8 cellular contexts compared by ENCODE assay signal in genomic region chr3:51390600-51391074, GRCh38. TPM values are rescaled to one million over a fixed set of nuclear protein-coding genes. Genes with fewer than 3 reads are reported as not detected.
DNase-seq lines count a peak whose midpoint lies in the region; ATAC-seq and TF ChIP-seq lines count a peak whose summit lies in the region.

No MANE protein-coding gene starts in this region.

- no peak for TF ChIP-seq CTCF in thoracic aorta (IDR thresholded peaks at IDR 0.05)
- peak in 1 of 3 donors; percentile 10 for TF ChIP-seq CTCF in lower leg skin (IDR thresholded peaks at IDR 0.05)

- peaks cover 64% of the 10 kb centered on the region for H3K36me3 Mint-ChIP-seq in activated CD8-positive, alpha-beta T cell treated with anti-CD3 and anti-CD28 coated beads, Interleukin-2, amount 10 ng/mL, durations not matched to agents 7 days and 5 days (ENCODE audit: low read depth)
- peaks cover 5 to 35% (median 16%) of the 10 kb centered on the region in 3 donors for H3K36me3 Mint-ChIP-seq in immature natural killer cell

- no peaks in the 10 kb centered on the region for H3K9me3 ChIP-seq in thoracic aorta

- intact Hi-C loops in lower leg skin (cut with DNase I; ENCODE audit: low total_unique reads), result loop anchor here (10.0 kb wide), 1 partner anchor 94 kb away; no protein-coding TSS in a partner anchor

- peak overlapping the region; percentile 85 for H3K4me3 ChIP-seq in thoracic aorta
- no peak overlapping the region for H3K4me3 ChIP-seq in lower leg skin (ENCODE audit: low read depth, poor library complexity, severe bottlenecking)

- ATAC-seq in activated CD8-positive, alpha-beta T cell treated with anti-CD3 and anti-CD28 coated beads, Interleukin-2, amount 10 ng/mL, durations not matched to agents 7 days and 5 days, result no peak
- no peak for ATAC-seq in thoracic aorta (ENCODE audit: insufficient number of reproducible peaks, low FRiP score, low read depth)

- H3K27ac Mint-ChIP-seq in activated CD8-positive, alpha-beta T cell treated with anti-CD3 and anti-CD28 coated beads, Interleukin-2, amount 10 ng/mL, durations not matched to agents 7 days and 5 days, result peak overlapping the region; percentile 71
- H3K27ac Mint-ChIP-seq in immature natural killer cell, result peak overlapping the region; percentile 70 to 91 (median 80)

- peak overlapping the region; percentile 69 for H3K4me3 Mint-ChIP-seq in activated CD8-positive, alpha-beta T cell treated with anti-CD3 and anti-CD28 coated beads, Interleukin-2, amount 10 ng/mL, durations not matched to agents 7 days and 5 days
- H3K4me3 Mint-ChIP-seq in immature natural killer cell, result peak overlapping the region; percentile 74 to 80 (median 75)

- peak overlapping the region; percentile 16 to 82 for H3K27ac ChIP-seq in thoracic aorta

- no peaks in the 10 kb centered on the region for H3K9me3 Mint-ChIP-seq in activated CD8-positive, alpha-beta T cell treated with anti-CD3 and anti-CD28 coated beads, Interleukin-2, amount 10 ng/mL, durations not matched to agents 7 days and 5 days (ENCODE audit: insufficient read depth)
- no peaks in the 10 kb centered on the region for H3K9me3 Mint-ChIP-seq in immature natural killer cell

- H3K36me3 ChIP-seq in thoracic aorta, result peaks cover 25% of the 10 kb centered on the region

- TF ChIP-seq POLR2A in lower leg skin (IDR thresholded peaks at IDR 0.05) (no peak), erythroblast (IDR thresholded peaks at IDR 0.05; ENCODE audit: low read length) (no peak)

- peaks cover 47 to 78% of the 10 kb centered on the region in 2 donors for H3K4me1 ChIP-seq in thoracic aorta (ENCODE audit: control insufficient read depth in 1 of 2, low read depth in 2 of 2)

- peak; percentile 24 for DNase-seq in stimulated activated CD4-positive, alpha-beta T cell treated with anti-CD3 and anti-CD28 coated beads, Interleukin-4, amount 100 ng/mL, for 1 hour
- DNase-seq in stimulated activated CD4-positive, alpha-beta T cell treated with anti-CD3 and anti-CD28 coated beads, Interleukin-2, amount 100 ng/mL, for 24 hours, result no peak
- no peak for DNase-seq in activated CD8-positive, alpha-beta T cell treated with anti-CD3 and anti-CD28 coated beads, Interleukin-2, amount 10 ng/mL, durations not matched to agents 7 days and 5 days
- no peak for DNase-seq in immature natural killer cell
- DNase-seq in thoracic aorta (ENCODE audit: low spot score), result no peak
- DNase-seq in lower leg skin (ENCODE audit: low spot score in 2 of 2), result no peak
- DNase-seq in erythroblast (lab: John Stamatoyannopoulos, UW), result no peak
- DNase-seq in NCI-H1436 (lab: John Stamatoyannopoulos, UW), result no peak

- POLR2A ChIA-PET in activated CD8-positive, alpha-beta T cell treated with anti-CD3 and anti-CD28 coated beads, Interleukin-2, amount 10 ng/mL, durations not matched to agents 7 days and 5 days (lab: Charles Lee), result interaction anchor here (2.3 kb wide), 1 partner anchor 779 kb away, joined by 5 read pairs; the partner anchor contains the start of gene CISH

- no peaks in the 10 kb centered on the region for H3K27me3 Mint-ChIP-seq in activated CD8-positive, alpha-beta T cell treated with anti-CD3 and anti-CD28 coated beads, Interleukin-2, amount 10 ng/mL, durations not matched to agents 7 days and 5 days (ENCODE audit: low read depth)
- H3K27me3 Mint-ChIP-seq in immature natural killer cell (ENCODE audit: low read depth in 3 of 3), result peaks cover 6 to 14% (median 7%) of the 10 kb centered on the region in 3 donors

- peaks cover 78% of the 10 kb centered on the region for H3K4me1 Mint-ChIP-seq in activated CD8-positive, alpha-beta T cell treated with anti-CD3 and anti-CD28 coated beads, Interleukin-2, amount 10 ng/mL, durations not matched to agents 7 days and 5 days (ENCODE audit: low read depth)
- H3K4me1 Mint-ChIP-seq in immature natural killer cell, result peaks cover 63 to 76% of the 10 kb centered on the region in 2 donors

- no peaks in the 10 kb centered on the region for H3K27me3 ChIP-seq in thoracic aorta (replicated peaks; ENCODE audit: insufficient read depth)

- 22 to 51% methylated on average over 13 to 22 of the region's 23 CpGs for WGBS in lower leg skin, 2 donors

- CTCF ChIA-PET in activated CD8-positive, alpha-beta T cell treated with anti-CD3 and anti-CD28 coated beads, Interleukin-2, amount 10 ng/mL, durations not matched to agents 7 days and 5 days (lab: Charles Lee), result interaction anchor here (0.6 to 8.4 kb wide), 20 partner anchors 10 to 781 kb away, joined by 3 to 106 read pairs (median 10); partner anchors contain the start of genes CISH, DCAF1, MAPKAPK3 and TEX264

RNA-seq across cellular contexts. Expression of gene RBM15B, which starts 0.4 kb away (rescaled TPM):
- total RNA-seq in activated CD8-positive, alpha-beta T cell treated with anti-CD3 and anti-CD28 coated beads, Interleukin-2, amount 10 ng/mL, durations not matched to agents 7 days and 5 days, result 10 to 100 TPM; 30.7 to 30.8 TPM
- 10 to 100 TPM; 10.3 to 12.1 (median 11.3) TPM for polyA plus RNA-seq in immature natural killer cell
- 10 to 100 TPM; 28.3 to 38.0 TPM for total RNA-seq in thoracic aorta
- total RNA-seq in lower leg skin, result 10 to 100 TPM; 24.8 to 42.6 (median 39.5) TPM

RNA-seq across cellular contexts. Expression of gene MANF, which starts 5.5 kb away (rescaled TPM):
- 100 to 1,000 TPM; 136 to 140 TPM for total RNA-seq in activated CD8-positive, alpha-beta T cell treated with anti-CD3 and anti-CD28 coated beads, Interleukin-2, amount 10 ng/mL, durations not matched to agents 7 days and 5 days
- 100 to 1,000 TPM in 1 of 3 donors, 10 to 100 TPM in 2; 58.7 to 109 (median 82.4) TPM for polyA plus RNA-seq in immature natural killer cell
- total RNA-seq in thoracic aorta, result 10 to 100 TPM; 42.6 to 48.5 TPM
- 10 to 100 TPM; 36.0 to 58.5 (median 48.2) TPM for total RNA-seq in lower leg skin
